ENCODE assay signal across 15 cellular contexts in genomic region chr15:37877851-37878577, GRCh38. TPM values are rescaled to one million over a fixed set of nuclear protein-coding genes. Genes with fewer than 3 reads are reported as not detected.
DNase-seq lines count a peak whose midpoint lies in the region; ATAC-seq and TF ChIP-seq lines count a peak whose summit lies in the region.
"Had no signal": no experiment of that assay in that cellular context is flagged by ENCODE, and none has a peak within 500 bp of the region (broad histone marks: within the 10 kb centered on the region; RNA-seq: fewer than 3 reads in every experiment).

No MANE protein-coding gene starts in this region.

- no peak for TF ChIP-seq EP300 in stomach (IDR thresholded peaks at IDR 0.05)

- no peaks in the 10 kb centered on the region for H3K27me3 ChIP-seq in stomach

- 55 to 66% (median 60%) methylated on average over 4 of the region's 4 CpGs for WGBS in stomach, 5 donors

- TF ChIP-seq CTCF in stomach (IDR thresholded peaks at IDR 0.05): no peak

- ATAC-seq in GM18861 (IDR thresholded peaks at IDR 0.05; ENCODE audit: unreplicated experiment): no peak

- H3K4me3 ChIP-seq in stomach: no peak overlapping the region
- H3K4me3 ChIP-seq: prostate gland had no signal

- peak; percentile 6 for DNase-seq in H4 (ENCODE audit: low spot score)
- DNase-seq in RPMI7951 (ENCODE audit: low read depth): peak; percentile 53
- peak; percentile 79 for DNase-seq in fibroblast of gingiva (ENCODE audit: low read depth)
- peak; percentile 32 for DNase-seq in renal cortical epithelial cell (ENCODE audit: low read depth)
- DNase-seq in stomach: no peak
- no peak for DNase-seq in activated CD4-positive, CD25-positive, alpha-beta regulatory T cell treated with anti-CD3 and anti-CD28 coated beads, Interleukin-2, amount 50 U/mL, for 72 hours
- DNase-seq: activated CD4-positive, alpha-beta T cell treated with anti-CD3 and anti-CD28 coated beads, Interleukin-2, amount 50 U/mL, for 4 hours; activated gamma-delta T cell treated with Interleukin-2 at 50 U/mL for 16 hours; cortex of kidney; stimulated activated CD4-positive, alpha-beta T cell treated with anti-CD3 and anti-CD28 coated beads, Interleukin-2, amount 100 ng/mL, for 48 hours had no signal

- intact Hi-C loops in stomach (cut with DNase I; ENCODE audit: low total_unique reads): no loop called here

- H3K9me3 ChIP-seq in stomach: no peaks in the 10 kb centered on the region
- H3K9me3 ChIP-seq: prostate gland had no signal

- no peak overlapping the region for H3K27ac ChIP-seq in stomach
- H3K27ac ChIP-seq: prostate gland had no signal

- H3K36me3 ChIP-seq in stomach: no peaks in the 10 kb centered on the region
- H3K36me3 ChIP-seq: prostate gland had no signal

- H3K4me1 ChIP-seq in stomach: peaks cover 0 to 5% (median 2%) of the 10 kb centered on the region in 4 donors
- H3K4me1 ChIP-seq: prostate gland had no signal

- no peak for TF ChIP-seq POLR2A in stomach (IDR thresholded peaks at IDR 0.05)

RNA-seq across cellular contexts. Expression of gene TMCO5A, which starts 56.4 kb away (rescaled TPM):
- total RNA-seq in H4 (2014; rRNA removed; shearing (Covaris generic)): 0.10 TPM in 1 of 2 replicates, not detected in the other
- not detected in 2 replicates for total RNA-seq in RPMI7951 (2014; rRNA removed; shearing (Covaris generic))
- total RNA-seq in renal cortical epithelial cell (not detected in 2 replicates), stomach (1 to 10 TPM in 1 of 5 donors, under 1 TPM in 1, not detected in 3; 0.55 to 1.4 TPM)
- polyA plus RNA-seq in stomach: 1 to 10 TPM in 1 of 3 donors, not detected in 2; 1.4 TPM
- total RNA-seq: mesenteric fat pad; OCI-LY7; T-helper 2 cell treated with Interferon-gamma antibody and Interleukin-4, amounts not matched to agents 100 ng/mL and 5 ng/mL, for 36 hours had no signal

Comparison
In these comparisons a context has a peak if more than half of its experiments do, and no peak if none do; other contexts are left out.
1. DNase-seq: peak in H4 (single experiment), RPMI7951 (single experiment), fibroblast of gingiva (single experiment) and renal cortical epithelial cell (single experiment); none in stomach (single experiment) and activated CD4-positive, CD25-positive, alpha-beta regulatory T cell treated with anti-CD3 and anti-CD28 coated beads, Interleukin-2, amount 50 U/mL, for 72 hours (single experiment).